Comparison of ENCODE assay signal across 1 cellular context in genomic region chr1:148388260-148389026, GRCh38.
TF ChIP-seq lines count a peak whose summit lies in the region.

No MANE protein-coding gene starts in this region.

TF ChIP-seq in HEK293, 187 proteins besides CTCF, POLR2A, EP300 and RAD21 (continued from another document and continues in another):
- no peak for TF ChIP-seq ZNF521 (tag by site-specific recombination; IDR thresholded peaks at IDR 0.05)
- peak; percentile 96 for TF ChIP-seq PRDM1 (tag by site-specific recombination; IDR thresholded peaks at IDR 0.05)
- TF ChIP-seq ZBTB49 (tag by site-specific recombination; IDR thresholded peaks at IDR 0.05; ENCODE audit: low read depth) = no peak
- TF ChIP-seq BCL6B (tag by site-specific recombination; IDR thresholded peaks at IDR 0.05) = no peak
- TF ChIP-seq ZNF292 (tag by site-specific recombination; IDR thresholded peaks at IDR 0.05; ENCODE audit: borderline replicate concordance, low read depth) = no peak
- no peak for TF ChIP-seq ZNF704 (tag by site-specific recombination; IDR thresholded peaks at IDR 0.05)
- TF ChIP-seq ZFHX2 (tag by site-specific recombination; conservative IDR thresholded peaks at IDR 0.05) = no peak
- peak; percentile 76 for TF ChIP-seq ZNF518A (tag by site-specific recombination; conservative IDR thresholded peaks at IDR 0.05; ENCODE audit: low read depth)
- no peak for TF ChIP-seq ZNF585B (tag by site-specific recombination; IDR thresholded peaks at IDR 0.05)
- TF ChIP-seq ZNF473 (tag by site-specific recombination; IDR thresholded peaks at IDR 0.05) = no peak
- no peak for TF ChIP-seq ZNF169 (tag by site-specific recombination; IDR thresholded peaks at IDR 0.05)
- 0 out of 2 replicates have a peak, but pooled peaks have one; percentile 32 for TF ChIP-seq ZSCAN16 (tag by site-specific recombination; IDR thresholded peaks at IDR 0.05)
- no peak; the same call in 1 of the 2 replicates for TF ChIP-seq INSM2 (tag by site-specific recombination; IDR thresholded peaks at IDR 0.05)
- TF ChIP-seq ZNF513 (tag by site-specific recombination; IDR thresholded peaks at IDR 0.05) = peak; percentile 10; the same call in 1 of the 2 replicates
- no peak for TF ChIP-seq ZNF157 (tag by site-specific recombination; IDR thresholded peaks at IDR 0.05)
- no peak for TF ChIP-seq ZNF449 (tag by site-specific recombination; IDR thresholded peaks at IDR 0.05)
- no peak for TF ChIP-seq ZNF48 (tag by site-specific recombination; IDR thresholded peaks at IDR 0.05)
- TF ChIP-seq ZNF843 (tag by site-specific recombination; IDR thresholded peaks at IDR 0.05) = peak; percentile 56; the same call in 1 of the 2 replicates
- TF ChIP-seq ZNF133 (tag by site-specific recombination; IDR thresholded peaks at IDR 0.05) = no peak
- TF ChIP-seq YY2 (tag by site-specific recombination; IDR thresholded peaks at IDR 0.05) = no peak
- TF ChIP-seq ZNF626 (tag by site-specific recombination; IDR thresholded peaks at IDR 0.05) = no peak
- TF ChIP-seq ZBTB1 (tag by site-specific recombination; IDR thresholded peaks at IDR 0.05) = no peak
- no peak for TF ChIP-seq ZNF221 (tag by site-specific recombination; IDR thresholded peaks at IDR 0.05; ENCODE audit: borderline replicate concordance)
- no peak; the same call in none of the 2 replicates for TF ChIP-seq ZNF660 (tag by site-specific recombination; IDR thresholded peaks at IDR 0.05)
- TF ChIP-seq ZNF707 (tag by site-specific recombination; IDR thresholded peaks at IDR 0.05) = no peak
- TF ChIP-seq ZNF146 (tag by site-specific recombination; IDR thresholded peaks at IDR 0.05) = no peak
- 0 out of 2 replicates have a peak, but pooled peaks have one; percentile 31 for TF ChIP-seq ZNF639 (tag by site-specific recombination; IDR thresholded peaks at IDR 0.05)
- TF ChIP-seq ZNF16 (tag by site-specific recombination; IDR thresholded peaks at IDR 0.05; ENCODE audit: low read depth) = no peak
- no peak for TF ChIP-seq ZNF174 (tag by site-specific recombination; IDR thresholded peaks at IDR 0.05)
- TF ChIP-seq MYNN (tag by site-specific recombination; IDR thresholded peaks at IDR 0.05; ENCODE audit: borderline replicate concordance) = 0 out of 2 replicates have a peak, but pooled peaks have one; percentile 25
- TF ChIP-seq ZSCAN18 (tag by site-specific recombination; IDR thresholded peaks at IDR 0.05) = no peak
- no peak for TF ChIP-seq AEBP2 (tag by site-specific recombination; IDR thresholded peaks at IDR 0.05; ENCODE audit: borderline replicate concordance)
- no peak for TF ChIP-seq ZNF354C (tag by site-specific recombination; IDR thresholded peaks at IDR 0.05; ENCODE audit: borderline replicate concordance, low read depth)
- peak; percentile 74; the same call in 1 of the 2 replicates for TF ChIP-seq ZBTB10 (tag by site-specific recombination; IDR thresholded peaks at IDR 0.05)
